In the genomic region with DNA sequence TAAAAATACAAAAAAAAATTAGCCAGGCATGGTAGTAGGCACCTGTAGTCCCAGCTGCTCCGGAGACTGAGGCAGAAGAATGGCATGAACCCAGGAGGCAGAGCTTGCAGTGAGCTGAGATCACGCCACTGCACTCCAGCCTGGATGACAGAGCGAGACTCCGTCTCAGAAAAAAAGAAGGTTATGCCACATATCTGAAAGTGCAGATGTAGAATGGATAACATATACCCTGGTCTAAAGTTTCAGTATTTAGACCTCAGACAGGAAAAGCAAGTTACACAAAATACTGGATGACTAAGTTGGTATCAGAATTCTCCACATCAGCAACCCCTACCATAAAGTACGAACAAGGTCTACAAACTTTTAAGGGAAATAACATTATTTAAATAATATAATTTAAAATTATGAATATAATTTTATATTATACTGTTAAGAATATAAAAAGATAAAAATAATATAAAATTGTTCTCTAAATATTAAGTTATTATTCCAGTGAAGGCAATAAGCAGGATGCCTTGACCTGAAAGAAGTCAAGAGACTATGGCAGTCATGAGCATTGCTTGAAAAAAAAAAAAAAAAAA, we compare ENCODE assay signal across 24 cellular contexts.
DNase-seq lines count a peak whose midpoint lies in the region; ATAC-seq and TF ChIP-seq lines count a peak whose summit lies in the region.
"Had no signal": no experiment of that assay in that cellular context is flagged by ENCODE, and none has a peak within 500 bp of the region (broad histone marks: within the 10 kb centered on the region; RNA-seq: fewer than 3 reads in every experiment).

No MANE protein-coding gene starts in this region.

- no peaks in the 10 kb centered on the region for H3K4me1 ChIP-seq in sigmoid colon

- CTCF ChIA-PET in activated CD8-positive, alpha-beta T cell treated with anti-CD3 and anti-CD28 coated beads for 36 hours (lab: Charles Lee) = interaction anchor here (1.3 kb wide), 1 partner anchor 229 kb away, joined by 3 read pairs; no protein-coding TSS in a partner anchor
- CTCF ChIA-PET in activated CD8-positive, alpha-beta T cell treated with anti-CD3 and anti-CD28 coated beads, Interleukin-2, amount 10 ng/mL, durations not matched to agents 7 days and 5 days (lab: Charles Lee) = interaction anchor here (0.9 to 1.8 kb wide), 3 partner anchors 80 to 255 kb away, joined by 3 to 6 read pairs (median 4); no protein-coding TSS in a partner anchor
- CTCF ChIA-PET in activated CD4-positive, alpha-beta memory T cell treated with anti-CD3 and anti-CD28 coated beads for 36 hours (lab: Charles Lee) = no interaction called here

- no peak overlapping the region for H3K4me3 Mint-ChIP-seq in activated CD8-positive, alpha-beta T cell treated with anti-CD3 and anti-CD28 coated beads for 36 hours
- H3K4me3 Mint-ChIP-seq in activated CD8-positive, alpha-beta T cell treated with anti-CD3 and anti-CD28 coated beads, Interleukin-2, amount 10 ng/mL, durations not matched to agents 7 days and 5 days = no peak overlapping the region
- no peak overlapping the region for H3K4me3 Mint-ChIP-seq in activated CD4-positive, alpha-beta memory T cell treated with anti-CD3 and anti-CD28 coated beads for 36 hours
- H3K4me3 Mint-ChIP-seq: activated naive CD4-positive, alpha-beta T cell treated with anti-CD3 and anti-CD28 coated beads, Interleukin-2, amount 10 ng/mL, durations not matched to agents 7 days and 5 days; H9 had no signal

- no peak overlapping the region for H3K27ac Mint-ChIP-seq in activated CD8-positive, alpha-beta T cell treated with anti-CD3 and anti-CD28 coated beads for 36 hours
- no peak overlapping the region for H3K27ac Mint-ChIP-seq in activated CD8-positive, alpha-beta T cell treated with anti-CD3 and anti-CD28 coated beads, Interleukin-2, amount 10 ng/mL, durations not matched to agents 7 days and 5 days
- H3K27ac Mint-ChIP-seq in activated CD4-positive, alpha-beta memory T cell treated with anti-CD3 and anti-CD28 coated beads for 36 hours = no peak overlapping the region

- POLR2A ChIA-PET in activated CD8-positive, alpha-beta T cell treated with anti-CD3 and anti-CD28 coated beads for 36 hours (lab: Charles Lee) = no interaction called here
- POLR2A ChIA-PET in activated CD8-positive, alpha-beta T cell treated with anti-CD3 and anti-CD28 coated beads, Interleukin-2, amount 10 ng/mL, durations not matched to agents 7 days and 5 days (lab: Charles Lee) = interaction anchor here (1.4 kb wide), 1 partner anchor 53 kb away, joined by 3 read pairs; no protein-coding TSS in a partner anchor
- POLR2A ChIA-PET in activated CD4-positive, alpha-beta memory T cell treated with anti-CD3 and anti-CD28 coated beads for 36 hours (lab: Charles Lee) = no interaction called here

- TF ChIP-seq POLR2A in sigmoid colon (IDR thresholded peaks at IDR 0.05) = no peak

- H3K27me3 Mint-ChIP-seq in activated CD8-positive, alpha-beta T cell treated with anti-CD3 and anti-CD28 coated beads for 36 hours = no peaks in the 10 kb centered on the region
- no peaks in the 10 kb centered on the region for H3K27me3 Mint-ChIP-seq in activated CD8-positive, alpha-beta T cell treated with anti-CD3 and anti-CD28 coated beads, Interleukin-2, amount 10 ng/mL, durations not matched to agents 7 days and 5 days (ENCODE audit: low read depth)
- no peaks in the 10 kb centered on the region for H3K27me3 Mint-ChIP-seq in activated CD4-positive, alpha-beta memory T cell treated with anti-CD3 and anti-CD28 coated beads for 36 hours
- H3K27me3 Mint-ChIP-seq: activated naive CD4-positive, alpha-beta T cell treated with anti-CD3 and anti-CD28 coated beads, Interleukin-2, amount 10 ng/mL, durations not matched to agents 7 days and 5 days had no signal

- no peak for TF ChIP-seq CTCF in activated CD8-positive, alpha-beta T cell treated with anti-CD3 and anti-CD28 coated beads for 36 hours (IDR thresholded peaks at IDR 0.05)
- no peak for TF ChIP-seq CTCF in sigmoid colon (IDR thresholded peaks at IDR 0.05)

- intact Hi-C loops in activated CD8-positive, alpha-beta T cell treated with anti-CD3 and anti-CD28 coated beads for 36 hours (cut with micrococcal nuclease) = no loop called here
- intact Hi-C loops in activated CD4-positive, alpha-beta memory T cell treated with anti-CD3 and anti-CD28 coated beads for 36 hours (cut with micrococcal nuclease) = loop anchor here (1.0 kb wide), 1 partner anchor 62 kb away; no protein-coding TSS in a partner anchor
- intact Hi-C loops in sigmoid colon (cut with DNase I) = loop anchor here (10.0 kb wide), 1 partner anchor 342 kb away; no protein-coding TSS in a partner anchor

- no peak for DNase-seq in activated CD8-positive, alpha-beta T cell treated with anti-CD3 and anti-CD28 coated beads for 36 hours
- DNase-seq in activated CD8-positive, alpha-beta T cell treated with anti-CD3 and anti-CD28 coated beads, Interleukin-2, amount 10 ng/mL, durations not matched to agents 7 days and 5 days = no peak
- DNase-seq in activated CD4-positive, alpha-beta memory T cell treated with anti-CD3 and anti-CD28 coated beads for 36 hours = peak; percentile 18
- no peak for DNase-seq in stimulated activated naive CD8-positive, alpha-beta T cell treated with anti-CD3 and anti-CD28 coated beads, Interleukin-15, Interleukin-2, amounts not matched to agents 100 U/mL and 50 U/mL, for 24 hours
- no peak for DNase-seq in EL
- no peak for DNase-seq in DMS53 (lab: John Stamatoyannopoulos, UW)
- DNase-seq in sigmoid colon = no peak
- DNase-seq: activated CD4-positive, CD25-positive, alpha-beta regulatory T cell treated with anti-CD3 and anti-CD28 coated beads, Interleukin-2, amount 50 U/mL, for 72 hours; activated naive CD4-positive, alpha-beta T cell treated with anti-CD3 and anti-CD28 coated beads, Interleukin-2, amount 10 ng/mL, durations not matched to agents 7 days and 5 days; cerebellar nuclear complex; foreskin melanocyte; GDM1; H9; hippocampal formation; NCI-H1092; nucleus accumbens; stimulated activated CD4-positive, alpha-beta T cell treated with anti-CD3 and anti-CD28 coated beads, Interleukin-4, amount 100 ng/mL, for 4 hours; substantia nigra; T1000 had no signal

- H3K36me3 Mint-ChIP-seq in activated CD8-positive, alpha-beta T cell treated with anti-CD3 and anti-CD28 coated beads for 36 hours (ENCODE audit: low read depth) = peaks cover 14% of the 10 kb centered on the region
- H3K36me3 Mint-ChIP-seq in activated CD8-positive, alpha-beta T cell treated with anti-CD3 and anti-CD28 coated beads, Interleukin-2, amount 10 ng/mL, durations not matched to agents 7 days and 5 days (ENCODE audit: low read depth) = peaks cover 31% of the 10 kb centered on the region
- H3K36me3 Mint-ChIP-seq in activated CD4-positive, alpha-beta memory T cell treated with anti-CD3 and anti-CD28 coated beads for 36 hours = peaks cover 10% of the 10 kb centered on the region

- 84 to 90% methylated on average over 5 of the region's 5 CpGs for whole genome bisulfite sequencing in sigmoid colon, 2 donors

- H3K9me3 ChIP-seq in sigmoid colon = no peaks in the 10 kb centered on the region

- no peak overlapping the region for H3K4me3 ChIP-seq in sigmoid colon
- H3K4me3 ChIP-seq: smooth muscle cell had no signal

- H3K27me3 ChIP-seq in sigmoid colon = no peaks in the 10 kb centered on the region

- TF ChIP-seq EP300 in sigmoid colon (IDR thresholded peaks at IDR 0.05) = no peak

- H3K36me3 ChIP-seq in sigmoid colon = no peaks in the 10 kb centered on the region

- peaks cover 31% of the 10 kb centered on the region for H3K4me1 Mint-ChIP-seq in activated CD8-positive, alpha-beta T cell treated with anti-CD3 and anti-CD28 coated beads for 36 hours (ENCODE audit: low read depth)
- H3K4me1 Mint-ChIP-seq in activated CD8-positive, alpha-beta T cell treated with anti-CD3 and anti-CD28 coated beads, Interleukin-2, amount 10 ng/mL, durations not matched to agents 7 days and 5 days (ENCODE audit: low read depth) = peaks cover 50% of the 10 kb centered on the region
- peaks cover 31% of the 10 kb centered on the region for H3K4me1 Mint-ChIP-seq in activated CD4-positive, alpha-beta memory T cell treated with anti-CD3 and anti-CD28 coated beads for 36 hours (ENCODE audit: low read depth)

- peaks cover 8% of the 10 kb centered on the region for H3K9me3 Mint-ChIP-seq in activated CD8-positive, alpha-beta T cell treated with anti-CD3 and anti-CD28 coated beads for 36 hours
- H3K9me3 Mint-ChIP-seq in activated CD8-positive, alpha-beta T cell treated with anti-CD3 and anti-CD28 coated beads, Interleukin-2, amount 10 ng/mL, durations not matched to agents 7 days and 5 days (ENCODE audit: insufficient read depth) = peaks cover 12% of the 10 kb centered on the region
- H3K9me3 Mint-ChIP-seq in activated CD4-positive, alpha-beta memory T cell treated with anti-CD3 and anti-CD28 coated beads for 36 hours = peaks cover 3% of the 10 kb centered on the region
- H3K9me3 Mint-ChIP-seq: H9 had no signal

- peak; percentile 31 for ATAC-seq in activated CD8-positive, alpha-beta T cell treated with anti-CD3 and anti-CD28 coated beads for 36 hours
- no peak for ATAC-seq in activated CD8-positive, alpha-beta T cell treated with anti-CD3 and anti-CD28 coated beads, Interleukin-2, amount 10 ng/mL, durations not matched to agents 7 days and 5 days
- peak; percentile 15 for ATAC-seq in GM19035 (IDR thresholded peaks at IDR 0.05; ENCODE audit: unreplicated experiment)
- peak; percentile 20 for ATAC-seq in stimulated activated naive CD8-positive, alpha-beta T cell treated with anti-CD3 and anti-CD28 coated beads, Interleukin-15, Interleukin-2, amounts not matched to agents 100 U/mL and 50 U/mL, for 24 hours
- ATAC-seq: SK-N-SH treated with all-trans-retinoic acid at 6 μM for 48 hours had no signal

- H3K27ac ChIP-seq in sigmoid colon = no peak overlapping the region
- H3K27ac ChIP-seq: C4-2B, KMS-11 had no signal
